ENCODE assay signal across 30 cellular contexts in the genomic region with DNA sequence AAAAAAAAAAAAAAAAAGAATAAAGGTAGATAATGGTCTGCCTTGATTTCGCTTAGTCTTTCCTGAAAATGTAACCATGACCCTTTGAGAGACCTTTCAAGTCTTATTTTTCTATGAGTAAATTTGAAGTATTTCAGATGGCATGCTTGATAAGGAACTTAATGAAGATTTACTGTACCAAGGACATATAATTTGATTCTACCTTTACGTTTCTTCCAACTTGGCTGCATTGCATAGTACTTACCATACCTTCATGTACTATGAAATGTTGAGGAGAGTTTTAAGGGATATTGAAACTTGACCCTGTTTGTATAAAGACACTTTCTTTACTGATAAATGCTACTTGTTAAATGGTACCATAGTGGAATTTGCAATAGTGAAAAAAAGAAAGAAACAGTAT.
"Had no signal": no experiment of that assay in that cellular context is flagged by ENCODE, and none has a peak within 500 bp of the region (broad histone marks: within the 10 kb centered on the region; RNA-seq: fewer than 3 reads in every experiment).

No MANE protein-coding gene starts in this region.

- H3K36me3 ChIP-seq: colonic mucosa had no signal

- H3K4me1 Mint-ChIP-seq: activated naive CD4-positive, alpha-beta T cell treated with anti-CD3 and anti-CD28 coated beads, Interleukin-2, amount 50 U/mL, for 24 hours; activated naive CD8-positive, alpha-beta T cell treated with anti-CD3 and anti-CD28 coated beads for 36 hours; activated naive CD8-positive, alpha-beta T cell treated with anti-CD3 and anti-CD28 coated beads, Interleukin-2, amount 50 U/mL, for 24 hours; activated T-helper 17 cell treated with anti-CD3 and anti-CD28 coated beads, Interleukin-2, amount 50 U/mL, for 72 hours had no signal

- ATAC-seq: activated CD4-positive, CD25-positive, alpha-beta regulatory T cell treated with anti-CD3 and anti-CD28 coated beads, Interleukin-2, amount 50 U/mL, for 24 hours; activated CD8-positive, alpha-beta T cell treated with anti-CD3 and anti-CD28 coated beads for 36 hours; activated naive CD8-positive, alpha-beta T cell treated with anti-CD3 and anti-CD28 coated beads, Interleukin-2, amount 50 U/mL, for 24 hours; activated T-cell treated with anti-CD3 and anti-CD28 coated beads, Interleukin-2, amount 50 U/mL, for 4 hours; activated T-helper 17 cell treated with anti-CD3 and anti-CD28 coated beads, Interleukin-2, amount 50 U/mL, for 72 hours; body of pancreas; gastroesophageal sphincter; WTC11 had no signal

- FAIRE-seq: endometrium, endothelial cell of umbilical vein had no signal

- H3K27me3 ChIP-seq: adrenal gland, body of pancreas, colonic mucosa, esophagus squamous epithelium, gastroesophageal sphincter had no signal

- H3K27ac ChIP-seq: adrenal gland, body of pancreas, colonic mucosa, epithelial cell of prostate, esophagus squamous epithelium, gastroesophageal sphincter had no signal

- H3K27me3 Mint-ChIP-seq: activated CD8-positive, alpha-beta T cell treated with anti-CD3 and anti-CD28 coated beads for 36 hours; activated naive CD4-positive, alpha-beta T cell treated with anti-CD3 and anti-CD28 coated beads, Interleukin-2, amount 50 U/mL, for 24 hours; activated naive CD8-positive, alpha-beta T cell treated with anti-CD3 and anti-CD28 coated beads for 36 hours; activated naive CD8-positive, alpha-beta T cell treated with anti-CD3 and anti-CD28 coated beads, Interleukin-2, amount 50 U/mL, for 24 hours; activated T-helper 17 cell treated with anti-CD3 and anti-CD28 coated beads, Interleukin-2, amount 50 U/mL, for 72 hours had no signal

- H3K27ac Mint-ChIP-seq: activated CD8-positive, alpha-beta T cell treated with anti-CD3 and anti-CD28 coated beads for 36 hours; activated naive CD4-positive, alpha-beta T cell treated with anti-CD3 and anti-CD28 coated beads for 36 hours; activated naive CD4-positive, alpha-beta T cell treated with anti-CD3 and anti-CD28 coated beads, Interleukin-2, amount 50 U/mL, for 24 hours; activated naive CD8-positive, alpha-beta T cell treated with anti-CD3 and anti-CD28 coated beads for 36 hours; activated naive CD8-positive, alpha-beta T cell treated with anti-CD3 and anti-CD28 coated beads, Interleukin-2, amount 50 U/mL, for 24 hours; activated T-helper 17 cell treated with anti-CD3 and anti-CD28 coated beads, Interleukin-2, amount 50 U/mL, for 72 hours; WTC11 had no signal

- H3K9me3 ChIP-seq: adrenal gland, body of pancreas, colonic mucosa, esophagus squamous epithelium, gastroesophageal sphincter had no signal

- H3K4me1 ChIP-seq: body of pancreas, colonic mucosa, esophagus squamous epithelium, gastroesophageal sphincter had no signal

- DNase-seq: activated CD4-positive, alpha-beta T cell treated with anti-CD3 and anti-CD28 coated beads for 48 hours; activated CD4-positive, alpha-beta T cell treated with anti-CD3 and anti-CD28 coated beads, Interleukin-2, amount 50 U/mL, for 1 hour; activated CD4-positive, alpha-beta T cell treated with anti-CD3 and anti-CD28 coated beads, Interleukin-2, amount 50 U/mL, for 48 hours; activated CD8-positive, alpha-beta memory T cell treated with anti-CD3 and anti-CD28 coated beads for 24 hours; activated CD8-positive, alpha-beta T cell treated with anti-CD3 and anti-CD28 coated beads for 36 hours; activated effector memory CD4-positive, alpha-beta T cell treated with anti-CD3 and anti-CD28 coated beads, Interleukin-2, amount 50 U/mL, for 16 hours; activated naive CD4-positive, alpha-beta T cell treated with anti-CD3 and anti-CD28 coated beads for 36 hours; activated naive CD8-positive, alpha-beta T cell treated with anti-CD3 and anti-CD28 coated beads for 36 hours; activated naive CD8-positive, alpha-beta T cell treated with anti-CD3 and anti-CD28 coated beads, Interleukin-2, amount 50 U/mL, for 24 hours; activated T-cell treated with anti-CD3 and anti-CD28 coated beads, Interleukin-2, amount 50 U/mL, for 4 hours; adrenal gland; amygdala; aorta; body of pancreas; caudate nucleus; cerebellar nuclear complex; colonic mucosa; effector CD8-positive, alpha-beta T cell; esophagus squamous epithelium; foreskin melanocyte; head of caudate nucleus; T-helper 2 cell had no signal

- H3K4me3 ChIP-seq: adrenal gland, body of pancreas, colonic mucosa, esophagus squamous epithelium, gastroesophageal sphincter had no signal

- H3K9me3 Mint-ChIP-seq: activated CD8-positive, alpha-beta T cell treated with anti-CD3 and anti-CD28 coated beads for 36 hours; activated naive CD4-positive, alpha-beta T cell treated with anti-CD3 and anti-CD28 coated beads for 36 hours; activated naive CD4-positive, alpha-beta T cell treated with anti-CD3 and anti-CD28 coated beads, Interleukin-2, amount 50 U/mL, for 24 hours; activated naive CD8-positive, alpha-beta T cell treated with anti-CD3 and anti-CD28 coated beads for 36 hours; activated naive CD8-positive, alpha-beta T cell treated with anti-CD3 and anti-CD28 coated beads, Interleukin-2, amount 50 U/mL, for 24 hours; activated T-cell treated with anti-CD3 and anti-CD28 coated beads, Interleukin-2, amount 50 U/mL, for 4 hours; activated T-helper 17 cell treated with anti-CD3 and anti-CD28 coated beads, Interleukin-2, amount 50 U/mL, for 72 hours; WTC11 had no signal

- H3K4me3 Mint-ChIP-seq: activated CD8-positive, alpha-beta T cell treated with anti-CD3 and anti-CD28 coated beads for 36 hours; activated naive CD4-positive, alpha-beta T cell treated with anti-CD3 and anti-CD28 coated beads for 36 hours; activated naive CD4-positive, alpha-beta T cell treated with anti-CD3 and anti-CD28 coated beads, Interleukin-2, amount 50 U/mL, for 24 hours; activated naive CD8-positive, alpha-beta T cell treated with anti-CD3 and anti-CD28 coated beads for 36 hours; activated naive CD8-positive, alpha-beta T cell treated with anti-CD3 and anti-CD28 coated beads, Interleukin-2, amount 50 U/mL, for 24 hours; activated T-cell treated with anti-CD3 and anti-CD28 coated beads, Interleukin-2, amount 50 U/mL, for 4 hours; activated T-helper 17 cell treated with anti-CD3 and anti-CD28 coated beads, Interleukin-2, amount 50 U/mL, for 72 hours; WTC11 had no signal
